In genomic region chr6:4942673-4943009, GRCh38 we compare ENCODE assay signal across 9 cellular contexts.
DNase-seq lines count a peak whose midpoint lies in the region; ATAC-seq and TF ChIP-seq lines count a peak whose summit lies in the region.
"Had no signal": no experiment of that assay in that cellular context is flagged by ENCODE, and none has a peak within 500 bp of the region (broad histone marks: within the 10 kb centered on the region; RNA-seq: fewer than 3 reads in every experiment).

No MANE protein-coding gene starts in this region.

- H3K4me3 ChIP-seq in left lung (no peak overlapping the region), subcutaneous abdominal adipose tissue (ENCODE audit: low read depth in 1 of 5, low read length in 5 of 5) (no peak overlapping the region), tibial nerve (no peak overlapping the region)

- no peaks in the 10 kb centered on the region for H3K27me3 Mint-ChIP-seq in activated T-helper 1 cell treated with anti-CD3 and anti-CD28 coated beads, Interleukin-12 subunit alpha, Interleukin-12 subunit beta, Interleukin-2, Interleukin-4 antibody, amounts not matched to agents 30 ng/mL and 10 ng/mL and 1 ng/mL, durations not matched to agents 14 hours and 24 hours and 36 hours (ENCODE audit: insufficient read depth)
- no peaks in the 10 kb centered on the region for H3K27me3 Mint-ChIP-seq in MCF 10A (ENCODE audit: insufficient read depth, unreplicated experiment)
- H3K27me3 Mint-ChIP-seq: activated CD4-positive, alpha-beta T cell treated with anti-CD3 and anti-CD28 coated beads, Interleukin-2, amount 10 ng/mL, durations not matched to agents 24 days and 14 days had no signal

- no peak for TF ChIP-seq POLR2A in tibial nerve (IDR thresholded peaks at IDR 0.05)

- intact Hi-C loops in Right ventricle myocardium inferior (cut with DNase I), result no loop called here
- intact Hi-C loops in cardiac septum (cut with DNase I), result no loop called here
- intact Hi-C loops in activated T-helper 1 cell treated with anti-CD3 and anti-CD28 coated beads, Interleukin-12 subunit alpha, Interleukin-12 subunit beta, Interleukin-2, Interleukin-4 antibody, amounts not matched to agents 30 ng/mL and 10 ng/mL and 1 ng/mL, durations not matched to agents 14 hours and 24 hours and 36 hours (cut with micrococcal nuclease), result loop anchor here (1.0 to 2.0 kb wide), 3 partner anchors 60 to 166 kb away; partner anchors contain the start of gene CDYL
- intact Hi-C loops in left lung (cut with DNase I), result no loop called here
- intact Hi-C loops in MCF 10A (cut with micrococcal nuclease), result no loop called here

- no peak for TF ChIP-seq CTCF in left lung (IDR thresholded peaks at IDR 0.05)
- no peak for TF ChIP-seq CTCF in tibial nerve (IDR thresholded peaks at IDR 0.05)
- TF ChIP-seq CTCF in MCF 10A (IDR thresholded peaks at IDR 0.05; ENCODE audit: unreplicated experiment), result no peak

- H3K9me3 Mint-ChIP-seq in activated T-helper 1 cell treated with anti-CD3 and anti-CD28 coated beads, Interleukin-12 subunit alpha, Interleukin-12 subunit beta, Interleukin-2, Interleukin-4 antibody, amounts not matched to agents 30 ng/mL and 10 ng/mL and 1 ng/mL, durations not matched to agents 14 hours and 24 hours and 36 hours, result no peaks in the 10 kb centered on the region
- H3K9me3 Mint-ChIP-seq in MCF 10A (ENCODE audit: unreplicated experiment), result no peaks in the 10 kb centered on the region
- H3K9me3 Mint-ChIP-seq: activated CD4-positive, alpha-beta T cell treated with anti-CD3 and anti-CD28 coated beads, Interleukin-2, amount 10 ng/mL, durations not matched to agents 24 days and 14 days had no signal

- WGBS in tibial nerve, 2 donors, result 62 to 72% methylated on average over 4 of the region's 4 CpGs

- no peak for DNase-seq in Right ventricle myocardium inferior (ENCODE audit: missing footprints)
- DNase-seq in cardiac septum (ENCODE audit: low spot score), result no peak
- no peak for DNase-seq in activated T-helper 1 cell treated with anti-CD3 and anti-CD28 coated beads, Interleukin-12 subunit alpha, Interleukin-12 subunit beta, Interleukin-2, Interleukin-4 antibody, amounts not matched to agents 30 ng/mL and 10 ng/mL and 1 ng/mL, durations not matched to agents 14 hours and 24 hours and 36 hours (ENCODE audit: low spot score)
- no peak for DNase-seq in left lung
- no peak for DNase-seq in tibial nerve (ENCODE audit: low spot score in 2 of 2)
- DNase-seq in MCF 10A (ENCODE audit: unreplicated experiment), result no peak
- no peak for DNase-seq in HT-29 (ENCODE audit: low spot score)

- BruUV-seq in MCF 10A (replicated peaks; lab: Mats Ljungman, UMichigan), result no TSS peak

- peaks cover 9% of the 10 kb centered on the region for H3K36me3 Mint-ChIP-seq in activated T-helper 1 cell treated with anti-CD3 and anti-CD28 coated beads, Interleukin-12 subunit alpha, Interleukin-12 subunit beta, Interleukin-2, Interleukin-4 antibody, amounts not matched to agents 30 ng/mL and 10 ng/mL and 1 ng/mL, durations not matched to agents 14 hours and 24 hours and 36 hours (ENCODE audit: low read depth)
- H3K36me3 Mint-ChIP-seq in MCF 10A (ENCODE audit: insufficient read depth, unreplicated experiment), result peaks cover 20% of the 10 kb centered on the region

- H3K27ac ChIP-seq in left lung (peak overlapping the region in 1 of 2 donors; percentile 6), subcutaneous abdominal adipose tissue (ENCODE audit: low read depth, low read length) (peak overlapping the region; percentile 25), tibial nerve (no peak overlapping the region)

- no peak overlapping the region for H3K4me3 Mint-ChIP-seq in activated T-helper 1 cell treated with anti-CD3 and anti-CD28 coated beads, Interleukin-12 subunit alpha, Interleukin-12 subunit beta, Interleukin-2, Interleukin-4 antibody, amounts not matched to agents 30 ng/mL and 10 ng/mL and 1 ng/mL, durations not matched to agents 14 hours and 24 hours and 36 hours
- H3K4me3 Mint-ChIP-seq in MCF 10A (ENCODE audit: unreplicated experiment), result no peak overlapping the region

- ATAC-seq in Right ventricle myocardium inferior (peak; percentile 49), left lung (peak; percentile 14)

- peak overlapping the region in 1 of 5 donors; percentile 3 for H3K9ac ChIP-seq in subcutaneous abdominal adipose tissue (ENCODE audit: low read length in 5 of 5)

- peak overlapping the region; percentile 54 for H3K27ac Mint-ChIP-seq in activated T-helper 1 cell treated with anti-CD3 and anti-CD28 coated beads, Interleukin-12 subunit alpha, Interleukin-12 subunit beta, Interleukin-2, Interleukin-4 antibody, amounts not matched to agents 30 ng/mL and 10 ng/mL and 1 ng/mL, durations not matched to agents 14 hours and 24 hours and 36 hours
- no peak overlapping the region for H3K27ac Mint-ChIP-seq in MCF 10A (ENCODE audit: low read depth, unreplicated experiment)

- peaks cover 0 to 26% of the 10 kb centered on the region in 2 donors for H3K36me3 ChIP-seq in left lung
- H3K36me3 ChIP-seq in subcutaneous abdominal adipose tissue (ENCODE audit: control insufficient read depth in 5 of 5, insufficient read depth in 5 of 5, low read length in 5 of 5), result peaks cover 0 to 34% (median 24%) of the 10 kb centered on the region in 5 donors
- H3K36me3 ChIP-seq in tibial nerve, result peaks cover 0 to 36% (median 0%) of the 10 kb centered on the region in 3 donors

- no peak for TF ChIP-seq EP300 in tibial nerve (IDR thresholded peaks at IDR 0.05)

- H3K27me3 ChIP-seq in left lung (no peaks in the 10 kb centered on the region), subcutaneous abdominal adipose tissue (ENCODE audit: control insufficient read depth in 5 of 5, insufficient read depth in 4 of 5, low read length in 5 of 5) (no peaks in the 10 kb centered on the region), tibial nerve (no peaks in the 10 kb centered on the region)

- POLR2A ChIA-PET in MCF 10A (lab: Yijun Ruan, JAX), result interaction anchor here (0.6 to 2.1 kb wide), 7 partner anchors 9 to 625 kb away, joined by 3 to 10 read pairs (median 5); no protein-coding TSS in a partner anchor

- CTCF ChIA-PET in MCF 10A (lab: Yijun Ruan, JAX), result interaction anchor here (0.5 kb wide), 1 partner anchor 262 kb away, joined by 3 read pairs; no protein-coding TSS in a partner anchor

- H3K4me1 Mint-ChIP-seq in activated T-helper 1 cell treated with anti-CD3 and anti-CD28 coated beads, Interleukin-12 subunit alpha, Interleukin-12 subunit beta, Interleukin-2, Interleukin-4 antibody, amounts not matched to agents 30 ng/mL and 10 ng/mL and 1 ng/mL, durations not matched to agents 14 hours and 24 hours and 36 hours (ENCODE audit: low read depth), result peaks cover 44% of the 10 kb centered on the region
- peaks cover 28% of the 10 kb centered on the region for H3K4me1 Mint-ChIP-seq in MCF 10A (ENCODE audit: insufficient read depth, unreplicated experiment)

- peaks cover 8 to 16% of the 10 kb centered on the region in 2 donors for H3K4me1 ChIP-seq in left lung
- H3K4me1 ChIP-seq in subcutaneous abdominal adipose tissue (ENCODE audit: control insufficient read depth in 5 of 5, insufficient read depth in 5 of 5, low read length in 5 of 5), result peaks cover 0 to 19% (median 16%) of the 10 kb centered on the region in 5 donors
- peaks cover 0 to 23% (median 3%) of the 10 kb centered on the region in 4 donors for H3K4me1 ChIP-seq in tibial nerve

- H3K9me3 ChIP-seq in left lung, result no peaks in the 10 kb centered on the region
- H3K9me3 ChIP-seq in subcutaneous abdominal adipose tissue (ENCODE audit: control insufficient read depth in 5 of 5, low read length in 5 of 5), result no peaks in the 10 kb centered on the region
- H3K9me3 ChIP-seq in tibial nerve, result no peaks in the 10 kb centered on the region
